ENCODE assay signal across 25 cellular contexts in the genomic region with DNA sequence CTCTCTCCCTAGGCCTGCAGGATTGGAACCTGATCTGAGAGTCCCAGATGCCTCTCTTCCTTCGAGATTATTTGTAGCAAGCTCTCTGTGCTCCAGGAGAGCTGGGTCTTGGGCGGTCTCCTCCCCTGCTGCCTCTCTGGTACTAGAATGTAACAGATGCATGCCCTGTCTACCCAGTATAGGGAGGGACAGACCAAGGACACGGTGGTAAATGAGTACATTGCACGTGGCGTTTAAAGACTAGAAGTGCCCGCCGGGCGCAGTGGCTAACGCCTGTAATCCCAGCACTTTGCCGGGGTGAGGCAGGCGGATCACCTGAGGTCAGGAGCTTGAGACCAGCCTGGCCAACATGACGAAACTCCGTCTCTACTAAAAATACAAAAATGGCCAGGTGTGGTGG. TPM values are rescaled to one million over a fixed set of nuclear protein-coding genes. Genes with fewer than 3 reads are reported as not detected.
A peak's percentile ranks its signal among the peaks of the same experiment; 100 is the strongest.
DNase-seq lines count a peak whose midpoint lies in the region; ATAC-seq and TF ChIP-seq lines count a peak whose summit lies in the region.
"Had no signal": no experiment of that assay in that cellular context is flagged by ENCODE, and none has a peak within 500 bp of the region (broad histone marks: within the 10 kb centered on the region; RNA-seq: fewer than 3 reads in every experiment).

No MANE protein-coding gene starts in this region.

- ATAC-seq in GM18517 (IDR thresholded peaks at IDR 0.05; ENCODE audit: unreplicated experiment), result no peak
- ATAC-seq in activated T-cell treated with anti-CD3 and anti-CD28 coated beads, Interleukin-2, amount 50 U/mL, for 72 hours (replicated peaks in 1 of 2), result no peak
- ATAC-seq: K562, Panc1 had no signal

- H3K9me3 ChIP-seq in BLaER1 treated with 17β-estradiol and CSF1 and Interleukin-3, amounts not matched to agents 10 nM and 100 nM (replicated peaks in 1 of 11), result no peaks in the 10 kb centered on the region
- H3K9me3 ChIP-seq: SK-N-SH had no signal

- peak overlapping the region; percentile 25 to 88 (median 67) for H3K4me2 ChIP-seq in BLaER1 treated with 17β-estradiol and CSF1 and Interleukin-3, amounts not matched to agents 10 nM and 100 nM
- H3K4me2 ChIP-seq: SK-N-SH had no signal

- H3K4me1 Mint-ChIP-seq in nephron progenitor cell, result peaks cover 30% of the 10 kb centered on the region
- no peaks in the 10 kb centered on the region for H3K4me1 Mint-ChIP-seq in activated T-cell treated with anti-CD3 and anti-CD28 coated beads, Interleukin-2, amount 50 U/mL, for 72 hours (ENCODE audit: low read depth)

- peak overlapping the region; percentile 42 for H3K27ac Mint-ChIP-seq in nephron progenitor cell
- no peak overlapping the region for H3K27ac Mint-ChIP-seq in activated T-cell treated with anti-CD3 and anti-CD28 coated beads, Interleukin-2, amount 50 U/mL, for 72 hours

- H3K27me3 ChIP-seq in BLaER1 treated with 17β-estradiol and CSF1 and Interleukin-3, amounts not matched to agents 10 nM and 100 nM, result no peaks in the 10 kb centered on the region

- H3K27ac ChIP-seq in BLaER1 treated with 17β-estradiol and CSF1 and Interleukin-3, amounts not matched to agents 10 nM and 100 nM, result peak overlapping the region; percentile 17 to 87 (median 79); a peak in 21 of 22 replicates
- H3K27ac ChIP-seq in angular gyrus (ENCODE audit: low read depth, low read length) (peak overlapping the region; percentile 4), substantia nigra (ENCODE audit: low read depth, low read length, poor library complexity, severe bottlenecking) (peak overlapping the region; percentile 73)

- H3K9me3 Mint-ChIP-seq in nephron progenitor cell, result no peaks in the 10 kb centered on the region
- no peaks in the 10 kb centered on the region for H3K9me3 Mint-ChIP-seq in activated T-cell treated with anti-CD3 and anti-CD28 coated beads, Interleukin-2, amount 50 U/mL, for 72 hours

- TF ChIP-seq CTCF in nephron progenitor cell (IDR thresholded peaks at IDR 0.05), result no peak

- no peak for DNase-seq in nephron progenitor cell
- DNase-seq in substantia nigra (lab: John Stamatoyannopoulos, UW), result no peak
- no peak for DNase-seq in activated T-cell treated with anti-CD3 and anti-CD28 coated beads, Interleukin-2, amount 50 U/mL, for 72 hours
- DNase-seq in pons (ENCODE audit: low spot score), result no peak
- DNase-seq: C1 segment of cervical spinal cord, DMS153, DND-41, Kasumi-1, NCI-H1092 treated with DMSO at 0.1 percent for 48 hours, NCI-H1436 treated with DMSO at 0.1 percent for 48 hours, NCI-H187 treated with DMSO at 0.1 percent for 48 hours, NCI-H2171 treated with DMSO at 0.1 percent for 48 hours, NCI-H345, NCI-H524, SK-N-SH, SW 1271 had no signal

- peaks cover 11% of the 10 kb centered on the region for H3K27me3 Mint-ChIP-seq in nephron progenitor cell (ENCODE audit: low read depth, poor library complexity)
- no peaks in the 10 kb centered on the region for H3K27me3 Mint-ChIP-seq in activated T-cell treated with anti-CD3 and anti-CD28 coated beads, Interleukin-2, amount 50 U/mL, for 72 hours (ENCODE audit: low read depth)

- H3K36me3 ChIP-seq in BLaER1 treated with 17β-estradiol and CSF1 and Interleukin-3, amounts not matched to agents 10 nM and 100 nM, result peaks cover 0 to 21% (median 0%) of the 10 kb centered on the region in 11 experiments; a peak in 10 of 22 replicates

- H3K4me3 Mint-ChIP-seq in nephron progenitor cell, result no peak overlapping the region
- no peak overlapping the region for H3K4me3 Mint-ChIP-seq in activated T-cell treated with anti-CD3 and anti-CD28 coated beads, Interleukin-2, amount 50 U/mL, for 72 hours

- peaks cover 4% of the 10 kb centered on the region for H3K36me3 Mint-ChIP-seq in nephron progenitor cell (ENCODE audit: low read depth)
- no peaks in the 10 kb centered on the region for H3K36me3 Mint-ChIP-seq in activated T-cell treated with anti-CD3 and anti-CD28 coated beads, Interleukin-2, amount 50 U/mL, for 72 hours (ENCODE audit: insufficient read depth in 2 of 2)

- H3K9ac ChIP-seq in BLaER1 treated with 17β-estradiol and CSF1 and Interleukin-3, amounts not matched to agents 10 nM and 100 nM, result peak overlapping the region; percentile 35 to 67 (median 55); a peak in 18 of 22 replicates
- H3K9ac ChIP-seq: SK-N-SH had no signal

- peaks cover 40 to 87% (median 79%) of the 10 kb centered on the region in 10 experiments for H3K4me1 ChIP-seq in BLaER1 treated with 17β-estradiol and CSF1 and Interleukin-3, amounts not matched to agents 10 nM and 100 nM

- peaks cover 0 to 46% (median 0%) of the 10 kb centered on the region in 11 experiments; a peak in 5 of 22 replicates for H4K20me1 ChIP-seq in BLaER1 treated with 17β-estradiol and CSF1 and Interleukin-3, amounts not matched to agents 10 nM and 100 nM

- no peak overlapping the region for H3K4me3 ChIP-seq in BLaER1 treated with 17β-estradiol and CSF1 and Interleukin-3, amounts not matched to agents 10 nM and 100 nM
- H3K4me3 ChIP-seq: K562 had no signal

RNA-seq across cellular contexts. Expression of a gene that starts 11.7 kb away (rescaled TPM):
- total RNA-seq in activated T-cell treated with anti-CD3 and anti-CD28 coated beads, Interleukin-2, amount 50 U/mL, for 72 hours, result 1 to 10 TPM; 3.5 to 4.4 TPM

RNA-seq across cellular contexts. Expression of a gene that starts 21.3 kb away (rescaled TPM):
- total RNA-seq in activated T-cell treated with anti-CD3 and anti-CD28 coated beads, Interleukin-2, amount 50 U/mL, for 72 hours, result not detected
- total RNA-seq: H4, HT-29, K562, M059J, OCI-LY7 had no signal

RNA-seq across cellular contexts. Expression of a gene that starts 29.5 kb away (rescaled TPM):
- total RNA-seq in activated T-cell treated with anti-CD3 and anti-CD28 coated beads, Interleukin-2, amount 50 U/mL, for 72 hours, result 10 to 100 TPM; 56.5 to 63.6 TPM

RNA-seq across cellular contexts. Expression of a gene that starts 33.5 kb away (rescaled TPM):
- total RNA-seq in activated T-cell treated with anti-CD3 and anti-CD28 coated beads, Interleukin-2, amount 50 U/mL, for 72 hours, result not detected
- total RNA-seq: HT-29, K562, OCI-LY7 had no signal

Comparison
In these comparisons a context has a peak if more than half of its experiments do, and no peak if none do; other contexts are left out.
1. H3K27ac ChIP-seq: peak in every context shown above with its lines; median percentile 79 in BLaER1 treated with 17β-estradiol and CSF1 and Interleukin-3, amounts not matched to agents 10 nM and 100 nM; 73 in substantia nigra; 4 in angular gyrus.